In genomic region chr20:25195014-25195961, GRCh38 we compare ENCODE assay signal across 7 cellular contexts. TPM values are rescaled to one million over a fixed set of nuclear protein-coding genes. Genes with fewer than 3 reads are reported as not detected.
A peak's percentile ranks its signal among the peaks of the same experiment; 100 is the strongest.
DNase-seq lines count a peak whose midpoint lies in the region; ATAC-seq and TF ChIP-seq lines count a peak whose summit lies in the region.

ENTPD6 (plus strand) TSS chr20:25195712; CDS start chr20:25206537, 10,825 bp downstream.

- H2AFZ ChIP-seq in hepatocyte = peak within 1 kb of the TSS; percentile 85

- H3K27me3 ChIP-seq in hepatocyte = no peaks in the 10 kb centered on the region

- in situ Hi-C loops in astrocyte of the cerebellum (cut with HindIII; ENCODE audit: low sequenced_read_pairs) = no loop called here

- H3K4me2 ChIP-seq in hepatocyte = peak within 1 kb of the TSS; percentile 83

- H3K4me1 ChIP-seq in hepatocyte (ENCODE audit: insufficient read depth) = peaks cover 3% of the 10 kb centered on the region

- no peaks in the 10 kb centered on the region for H3K9me3 ChIP-seq in hepatocyte (ENCODE audit: low read depth)

- 16% methylated on average over 40 of the region's 75 CpGs for WGBS in hepatocyte (ENCODE audit: low lambda C conversion rate, missing lambda C conversion rate)

- peak within 1 kb of the TSS; percentile 90 for H3K27ac ChIP-seq in hepatocyte

- ATAC-seq in GM18508 (IDR thresholded peaks at IDR 0.05; ENCODE audit: insufficient read depth, unreplicated experiment) (peak; percentile 48), HG02970 (IDR thresholded peaks at IDR 0.05; ENCODE audit: low FRiP score, unreplicated experiment) (peak; percentile 79)

- peak within 1 kb of the TSS; percentile 94 for H3K4me3 ChIP-seq in astrocyte of the cerebellum (ENCODE audit: low read depth, low read length)
- peak within 1 kb of the TSS; percentile 86 for H3K4me3 ChIP-seq in hepatocyte
- peak within 1 kb of the TSS; percentile 88 for H3K4me3 ChIP-seq in retinal pigment epithelial cell (ENCODE audit: low read length)

- peaks cover 5% of the 10 kb centered on the region for H4K20me1 ChIP-seq in hepatocyte (ENCODE audit: insufficient read depth, poor library complexity, severe bottlenecking)

- peaks cover 39% of the 10 kb centered on the region for H3K79me2 ChIP-seq in hepatocyte

- no peaks in the 10 kb centered on the region for H3K9me2 ChIP-seq in hepatocyte (replicated peaks; ENCODE audit: insufficient read depth)

- no peaks in the 10 kb centered on the region for H3K36me3 ChIP-seq in hepatocyte (replicated peaks; ENCODE audit: insufficient read depth, low read depth)

- DNase-seq in NCI-H1930 (lab: John Stamatoyannopoulos, UW) (peak; percentile 82 to 93), T-helper 22 cell (ENCODE audit: low read depth) (peak; percentile 86), astrocyte of the cerebellum (ENCODE audit: low read depth) (peak; percentile 44), hepatocyte (ENCODE audit: low spot score) (peak; percentile 96), retinal pigment epithelial cell (ENCODE audit: low read depth) (peak; percentile 26)

- peak; percentile 25 for TF ChIP-seq CTCF in astrocyte of the cerebellum (IDR thresholded peaks at IDR 0.05; ENCODE audit: low read depth, low read length, missing control alignments)
- peak; percentile 12 for TF ChIP-seq CTCF in hepatocyte (IDR thresholded peaks at IDR 0.05; ENCODE audit: poor library complexity)
- TF ChIP-seq CTCF in retinal pigment epithelial cell (conservative IDR thresholded peaks at IDR 0.05; ENCODE audit: low read depth, low read length) = peak; percentile 43

RNA-seq across cellular contexts. Expression of gene ENTPD6, which starts in this region (rescaled TPM):
- 58.1 and 80.4 TPM in 2 replicates for total RNA-seq in hepatocyte
- 87.1 and 92.0 TPM in 2 replicates for polyA plus RNA-seq in hepatocyte

Comparison
In these comparisons a context has a peak if more than half of its experiments do, and no peak if none do; other contexts are left out.
1. Peak in every context shown above with its lines: DNase-seq, ATAC-seq, H3K4me3 ChIP-seq and H3K27ac ChIP-seq.
2. DNase-seq: peak in every context shown above with its lines; median percentile 96 in hepatocyte; 88 in NCI-H1930; 86 in T-helper 22 cell; 44 in astrocyte of the cerebellum; 26 in retinal pigment epithelial cell.